10 cellular contexts compared by ENCODE assay signal in the genomic region with DNA sequence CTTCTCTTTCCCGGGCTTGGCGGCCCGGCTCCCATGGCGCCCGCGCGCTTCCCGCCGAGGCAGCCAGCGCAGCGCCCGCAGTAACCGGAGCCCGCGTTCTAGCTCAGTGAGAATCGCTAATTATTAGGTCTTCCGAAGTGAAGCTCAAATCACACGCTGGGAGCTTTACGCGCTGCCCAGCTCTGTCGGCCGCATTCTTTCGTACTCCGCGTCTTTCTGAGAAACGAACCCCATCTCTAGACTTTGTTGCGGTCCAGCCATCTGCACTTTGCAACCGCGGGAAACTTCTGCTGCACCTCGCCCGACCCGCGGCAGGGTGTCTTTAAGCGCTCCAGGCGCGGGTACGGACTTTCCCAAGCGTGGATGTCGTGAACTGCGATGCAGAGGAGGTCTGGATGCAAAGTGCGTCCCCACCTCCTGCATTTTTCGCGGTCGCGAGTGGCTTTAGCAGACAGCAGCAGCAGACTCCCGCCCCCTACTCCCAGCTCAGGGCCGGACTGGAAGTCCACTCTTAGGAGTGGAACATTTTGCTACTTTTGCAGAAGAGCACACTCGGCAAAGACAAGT. TPM values are rescaled to one million over a fixed set of nuclear protein-coding genes. Genes with fewer than 3 reads are reported as not detected.
DNase-seq lines count a peak whose midpoint lies in the region; ATAC-seq and TF ChIP-seq lines count a peak whose summit lies in the region.
"Had no signal": no experiment of that assay in that cellular context is flagged by ENCODE, and none has a peak within 500 bp of the region (broad histone marks: within the 10 kb centered on the region; RNA-seq: fewer than 3 reads in every experiment).

No MANE protein-coding gene starts in this region.

- H3K4me1 ChIP-seq in hepatocyte (ENCODE audit: insufficient read depth), result peaks cover 38% of the 10 kb centered on the region
- peaks cover 35% of the 10 kb centered on the region for H3K4me1 ChIP-seq in testis

- H2AFZ ChIP-seq in hepatocyte, result peak overlapping the region; percentile 71

- H3K9me2 ChIP-seq in hepatocyte (replicated peaks; ENCODE audit: insufficient read depth), result no peaks in the 10 kb centered on the region

- H3K27me3 Mint-ChIP-seq in activated naive CD4-positive, alpha-beta T cell treated with anti-CD3 and anti-CD28 coated beads, Interleukin-2, amount 10 ng/mL, durations not matched to agents 7 days and 5 days, result peaks cover 99% of the 10 kb centered on the region
- H3K27me3 Mint-ChIP-seq in CD14-positive monocyte (ENCODE audit: low read depth in 3 of 3), result peaks cover 91 to 100% (median 95%) of the 10 kb centered on the region in 3 donors

- no peak for DNase-seq in activated naive CD4-positive, alpha-beta T cell treated with anti-CD3 and anti-CD28 coated beads, Interleukin-2, amount 10 ng/mL, durations not matched to agents 7 days and 5 days
- no peak for DNase-seq in activated naive CD4-positive, alpha-beta T cell treated with anti-CD3 and anti-CD28 coated beads, Interleukin-2, amount 50 U/mL, for 16 hours
- peak; percentile 38 for DNase-seq in SW480 (ENCODE audit: low spot score)
- no peak for DNase-seq in hepatocyte (ENCODE audit: low spot score)
- DNase-seq in testis, result no peak
- no peak for DNase-seq in CD14-positive monocyte (ENCODE audit: low spot score)

- TF ChIP-seq POLR2A in testis (IDR thresholded peaks at IDR 0.05), result no peak

- H4K20me1 ChIP-seq in hepatocyte (ENCODE audit: insufficient read depth, poor library complexity, severe bottlenecking), result no peaks in the 10 kb centered on the region

- H3K9me3 ChIP-seq in hepatocyte (ENCODE audit: low read depth) (no peaks in the 10 kb centered on the region), testis (no peaks in the 10 kb centered on the region)

- no peak overlapping the region for H3K4me3 Mint-ChIP-seq in activated naive CD4-positive, alpha-beta T cell treated with anti-CD3 and anti-CD28 coated beads, Interleukin-2, amount 10 ng/mL, durations not matched to agents 7 days and 5 days
- peak overlapping the region in 1 of 2 donors; percentile 86 for H3K4me3 Mint-ChIP-seq in CD14-positive monocyte

- intact Hi-C loops in testis (cut with DNase I; ENCODE audit: low total_unique reads) (no loop called here), CD14-positive monocyte (cut with micrococcal nuclease) (no loop called here)

- H3K4me2 ChIP-seq in hepatocyte, result peak overlapping the region; percentile 73

- peaks cover 25% of the 10 kb centered on the region for H3K4me1 Mint-ChIP-seq in activated naive CD4-positive, alpha-beta T cell treated with anti-CD3 and anti-CD28 coated beads, Interleukin-2, amount 10 ng/mL, durations not matched to agents 7 days and 5 days
- H3K4me1 Mint-ChIP-seq in CD14-positive monocyte, result peaks cover 38% of the 10 kb centered on the region

- H3K36me3 ChIP-seq in hepatocyte (replicated peaks; ENCODE audit: insufficient read depth, low read depth) (no peaks in the 10 kb centered on the region), testis (ENCODE audit: low read depth, missing control alignments) (no peaks in the 10 kb centered on the region)

- H3K9me3 Mint-ChIP-seq in activated naive CD4-positive, alpha-beta T cell treated with anti-CD3 and anti-CD28 coated beads, Interleukin-2, amount 10 ng/mL, durations not matched to agents 7 days and 5 days, result no peaks in the 10 kb centered on the region
- peaks cover 3 to 50% (median 35%) of the 10 kb centered on the region in 7 donors for H3K9me3 Mint-ChIP-seq in CD14-positive monocyte

- H3K27ac ChIP-seq in hepatocyte (no peak overlapping the region), testis (no peak overlapping the region)
- H3K27ac ChIP-seq: epithelial cell of prostate had no signal

- H3K27me3 ChIP-seq in hepatocyte (peaks cover 100% of the 10 kb centered on the region), testis (peaks cover 9% of the 10 kb centered on the region)

- TF ChIP-seq CTCF in hepatocyte (IDR thresholded peaks at IDR 0.05; ENCODE audit: poor library complexity) (no peak), testis (IDR thresholded peaks at IDR 0.05) (no peak), CD14-positive monocyte (IDR thresholded peaks at IDR 0.05) (no peak)

- no peaks in the 10 kb centered on the region for H3K79me2 ChIP-seq in hepatocyte

- ATAC-seq in GM21381 (IDR thresholded peaks at IDR 0.05; ENCODE audit: unreplicated experiment) (no peak), GM21737 (IDR thresholded peaks at IDR 0.05; ENCODE audit: unreplicated experiment) (no peak)

- H3K36me3 Mint-ChIP-seq in activated naive CD4-positive, alpha-beta T cell treated with anti-CD3 and anti-CD28 coated beads, Interleukin-2, amount 10 ng/mL, durations not matched to agents 7 days and 5 days, result no peaks in the 10 kb centered on the region
- H3K36me3 Mint-ChIP-seq in CD14-positive monocyte, result peaks cover 5 to 7% of the 10 kb centered on the region in 2 donors

- 2% methylated on average over 46 of the region's 48 CpGs for WGBS in hepatocyte (ENCODE audit: low lambda C conversion rate, missing lambda C conversion rate)
- 1 to 3% methylated on average over 10 to 48 of the region's 48 CpGs for WGBS in testis, 2 donors

- no peak overlapping the region for H3K4me3 ChIP-seq in hepatocyte
- peak overlapping the region; percentile 8 to 17 for H3K4me3 ChIP-seq in testis

- CTCF ChIA-PET in activated naive CD4-positive, alpha-beta T cell treated with anti-CD3 and anti-CD28 coated beads, Interleukin-2, amount 10 ng/mL, durations not matched to agents 7 days and 5 days (lab: Charles Lee), result interaction anchor here (1.1 kb wide), 1 partner anchor 9 kb away, joined by 6 read pairs; no protein-coding TSS in a partner anchor

- peak overlapping the region; percentile 55 for H3K27ac Mint-ChIP-seq in activated naive CD4-positive, alpha-beta T cell treated with anti-CD3 and anti-CD28 coated beads, Interleukin-2, amount 10 ng/mL, durations not matched to agents 7 days and 5 days
- H3K27ac Mint-ChIP-seq in CD14-positive monocyte, result no peak overlapping the region

RNA-seq across cellular contexts. Expression of a gene that starts 6.0 kb away (rescaled TPM):
- total RNA-seq in hepatocyte (0.12 and 0.70 TPM in 2 replicates), testis (1 to 10 TPM; 4.1 to 8.3 TPM)
- polyA plus RNA-seq in hepatocyte (0.21 TPM in 1 of 2 replicates, not detected in the other), testis (ENCODE audit: insufficient read depth, low read depth, low replicate concordance) (3.1 TPM), CD14-positive monocyte (not detected)
- total RNA-seq: T-helper 1 cell treated with Interleukin-12 subunit alpha and Interleukin-12 subunit beta and Interleukin-4 antibody, amounts not matched to agents 30 ng/mL and 1 ng/mL, for 36 hours had no signal
